11 cellular contexts compared by ENCODE assay signal in the genomic region with DNA sequence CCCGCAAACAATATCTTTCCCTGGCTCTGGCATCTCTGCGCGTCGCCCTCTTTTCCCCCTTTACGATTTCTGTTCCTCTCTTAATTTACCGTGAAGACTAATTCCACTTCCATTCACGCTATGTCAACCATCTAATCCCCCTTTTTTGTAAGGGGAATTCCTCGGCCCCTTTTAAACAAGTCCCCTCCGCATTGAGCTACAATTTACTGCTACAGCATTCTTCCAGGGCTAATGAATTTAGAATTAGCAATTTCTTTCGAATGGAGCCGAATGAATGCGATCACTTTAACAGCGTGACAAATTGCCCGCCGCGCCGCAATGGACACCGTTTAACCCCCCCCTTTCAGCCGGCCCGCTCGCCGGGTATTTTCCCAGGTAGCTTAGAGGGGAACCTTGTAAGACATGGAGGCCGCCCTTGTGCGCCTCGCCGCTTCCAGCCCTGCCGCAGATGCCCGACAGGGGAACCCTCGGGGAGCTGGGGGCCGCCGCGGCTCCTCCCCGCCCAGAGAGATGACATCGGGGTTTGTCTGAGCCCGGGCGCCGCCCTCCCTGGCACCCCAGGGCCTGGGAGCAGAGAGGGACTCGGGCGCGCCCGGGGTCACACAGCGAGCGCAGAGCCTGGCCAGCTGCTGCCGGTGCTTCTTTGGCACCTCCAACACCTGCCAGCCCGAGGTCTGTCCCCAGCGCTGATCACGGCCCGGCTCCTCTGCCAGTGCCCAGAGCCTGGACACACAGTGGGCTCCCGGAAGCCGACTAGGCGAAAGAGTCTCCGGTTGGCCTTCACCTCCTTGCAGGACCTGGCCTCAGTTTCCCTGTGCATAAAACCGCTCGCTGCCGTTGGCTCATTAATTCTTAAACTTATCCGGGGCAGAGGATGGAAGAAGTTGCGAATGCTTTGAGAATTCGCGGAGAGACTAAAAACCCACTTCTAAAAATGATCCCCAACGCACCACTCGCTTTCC. TPM values are rescaled to one million over a fixed set of nuclear protein-coding genes. Genes with fewer than 3 reads are reported as not detected.
DNase-seq lines count a peak whose midpoint lies in the region; ATAC-seq and TF ChIP-seq lines count a peak whose summit lies in the region.
"Had no signal": no experiment of that assay in that cellular context is flagged by ENCODE, and none has a peak within 500 bp of the region (broad histone marks: within the 10 kb centered on the region; RNA-seq: fewer than 3 reads in every experiment).

No MANE protein-coding gene starts in this region.

- DNase-seq in activated CD8-positive, alpha-beta memory T cell treated with anti-CD3 and anti-CD28 coated beads for 24 hours: peak; percentile 63
- DNase-seq in activated CD8-positive, alpha-beta memory T cell treated with anti-CD3 and anti-CD28 coated beads, Interleukin-2, amount 50 U/mL, for 48 hours: no peak
- DNase-seq in T-helper 17 cell (no peak), fibroblast of peridontal ligament (ENCODE audit: extremely low read depth) (peak; percentile 2), smooth muscle cell (lab: John Stamatoyannopoulos, UW; ENCODE audit: unreplicated experiment) (no peak), nucleus accumbens (lab: John Stamatoyannopoulos, UW) (no peak), breast epithelium (ENCODE audit: low spot score in 2 of 2) (no peak)
- DNase-seq: colonic mucosa, NCI-H2227 treated with DMSO at 0.1 percent for 48 hours, posterior cingulate gyrus had no signal

- H3K36me3 ChIP-seq in smooth muscle cell (ENCODE audit: low read depth) (no peaks in the 10 kb centered on the region), breast epithelium (no peaks in the 10 kb centered on the region)
- H3K36me3 ChIP-seq: colonic mucosa had no signal

- H3K27ac Mint-ChIP-seq in T-helper 17 cell: no peak overlapping the region

- peaks cover 20% of the 10 kb centered on the region for H3K4me1 Mint-ChIP-seq in T-helper 17 cell

- ATAC-seq in T-helper 17 cell (peak; percentile 43), HG02798 (IDR thresholded peaks at IDR 0.05; ENCODE audit: poor library complexity, unreplicated experiment) (no peak)

- H3K36me3 Mint-ChIP-seq in T-helper 17 cell (ENCODE audit: low read depth): peaks cover 2% of the 10 kb centered on the region

- peaks cover 82% of the 10 kb centered on the region for H3K27me3 ChIP-seq in smooth muscle cell (ENCODE audit: low read depth)
- peaks cover 17 to 77% of the 10 kb centered on the region in 2 donors for H3K27me3 ChIP-seq in breast epithelium

- H3K27me3 Mint-ChIP-seq in T-helper 17 cell: peaks cover 48% of the 10 kb centered on the region

- H2AFZ ChIP-seq in smooth muscle cell (ENCODE audit: low read depth): no peak overlapping the region

- no peak overlapping the region for H3K9ac ChIP-seq in smooth muscle cell (ENCODE audit: low read depth)

- no peak overlapping the region for H3K4me3 ChIP-seq in smooth muscle cell
- peak overlapping the region in 1 of 3 donors; percentile 56 for H3K4me3 ChIP-seq in breast epithelium
- H3K4me3 ChIP-seq: colonic mucosa had no signal

- H3F3A ChIP-seq in smooth muscle cell (ENCODE audit: low read depth): no peaks in the 10 kb centered on the region

- peak overlapping the region; percentile 1 for H3K4me2 ChIP-seq in smooth muscle cell

- TF ChIP-seq CTCF in smooth muscle cell (IDR thresholded peaks at IDR 0.05; ENCODE audit: borderline replicate concordance, insufficient read depth, poor library complexity, severe bottlenecking) (no peak), breast epithelium (IDR thresholded peaks at IDR 0.05) (no peak)

- H3K9me3 ChIP-seq in T-helper 17 cell (ENCODE audit: control insufficient read depth, low read length, poor library complexity, severe bottlenecking) (no peaks in the 10 kb centered on the region), smooth muscle cell (replicated peaks; ENCODE audit: low read depth) (no peaks in the 10 kb centered on the region), breast epithelium (no peaks in the 10 kb centered on the region)
- H3K9me3 ChIP-seq: colonic mucosa had no signal

- no peaks in the 10 kb centered on the region for H3K79me2 ChIP-seq in smooth muscle cell (ENCODE audit: low read depth)

- H3K4me1 ChIP-seq in smooth muscle cell (ENCODE audit: low read depth): peaks cover 42% of the 10 kb centered on the region
- H3K4me1 ChIP-seq in breast epithelium: peaks cover 16 to 27% of the 10 kb centered on the region in 2 donors

- TF ChIP-seq POLR2A in breast epithelium (IDR thresholded peaks at IDR 0.05): no peak

- no peak overlapping the region for H3K27ac ChIP-seq in smooth muscle cell (ENCODE audit: low read depth)
- no peak overlapping the region for H3K27ac ChIP-seq in breast epithelium
- H3K27ac ChIP-seq: colonic mucosa had no signal

- H4K20me1 ChIP-seq in smooth muscle cell (ENCODE audit: low read depth): peaks cover 7% of the 10 kb centered on the region

- H3K4me3 Mint-ChIP-seq in T-helper 17 cell: peak overlapping the region; percentile 62

- intact Hi-C loops in breast epithelium (cut with DNase I; ENCODE audit: low total_unique reads): no loop called here

- 6% methylated on average over 59 of the region's 61 CpGs for WGBS in smooth muscle cell (ENCODE audit: low lambda C conversion rate)

RNA-seq across cellular contexts. Expression of gene PRDM12, which starts 1.3 kb away (rescaled TPM):
- total RNA-seq in T-helper 17 cell (not detected), smooth muscle cell (not detected in 2 replicates), breast epithelium (not detected)
- 0.12 TPM in 1 of 2 replicates, not detected in the other for polyA plus RNA-seq in smooth muscle cell
- total RNA-seq: colonic mucosa had no signal

RNA-seq across cellular contexts. Expression of gene EXOSC2, which starts 27.9 kb away (rescaled TPM):
- 10 to 100 TPM; 44.0 to 54.3 TPM for total RNA-seq in T-helper 17 cell
- total RNA-seq in smooth muscle cell: 12.1 and 14.7 TPM in 2 replicates
- polyA plus RNA-seq in smooth muscle cell: 15.8 and 17.3 TPM in 2 replicates
- total RNA-seq in breast epithelium: 10 to 100 TPM; 17.8 to 32.2 (median 30.2) TPM

Comparison
In these comparisons a context has a peak if more than half of its experiments do, and no peak if none do; other contexts are left out.
1. DNase-seq: peak in activated CD8-positive, alpha-beta memory T cell treated with anti-CD3 and anti-CD28 coated beads for 24 hours (single experiment) and fibroblast of peridontal ligament (single experiment); none in activated CD8-positive, alpha-beta memory T cell treated with anti-CD3 and anti-CD28 coated beads, Interleukin-2, amount 50 U/mL, for 48 hours (single experiment), T-helper 17 cell (0 of 3), smooth muscle cell (single experiment), nucleus accumbens (0 of 56) and breast epithelium (0 of 2).